20 cellular contexts compared by ENCODE assay signal in the genomic region with DNA sequence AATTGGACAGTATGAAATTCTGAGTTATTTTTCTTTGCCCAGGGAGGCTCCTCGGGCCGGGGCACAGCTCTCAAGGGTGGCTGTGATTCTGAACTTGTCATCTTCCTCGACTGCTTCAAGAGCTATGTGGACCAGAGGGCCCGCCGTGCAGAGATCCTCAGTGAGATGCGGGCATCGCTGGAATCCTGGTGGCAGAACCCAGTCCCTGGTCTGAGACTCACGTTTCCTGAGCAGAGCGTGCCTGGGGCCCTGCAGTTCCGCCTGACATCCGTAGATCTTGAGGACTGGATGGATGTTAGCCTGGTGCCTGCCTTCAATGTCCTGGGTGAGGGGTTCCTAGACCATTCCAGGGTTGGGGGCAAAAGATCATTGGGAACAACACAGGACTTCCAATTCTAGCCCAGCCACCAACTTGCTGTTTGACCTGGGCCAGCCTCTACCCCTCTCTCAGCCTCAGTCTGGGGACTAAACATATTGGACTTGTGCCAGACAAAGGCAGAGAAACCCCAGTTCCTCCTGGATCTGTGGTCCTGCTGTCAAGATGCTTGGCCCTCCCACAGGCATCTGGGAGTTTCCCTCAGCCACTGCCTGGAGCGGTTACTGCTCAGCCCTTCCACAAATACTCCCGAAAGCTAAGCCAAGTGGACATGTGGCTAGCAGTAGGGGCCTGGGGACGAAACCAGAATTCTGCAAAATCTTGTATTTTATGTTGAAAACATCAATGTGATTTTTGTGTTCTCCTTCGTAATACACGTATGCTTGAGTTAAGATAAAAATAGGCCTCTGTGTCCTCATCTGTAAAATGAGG. TPM values are rescaled to one million over a fixed set of nuclear protein-coding genes. Genes with fewer than 3 reads are reported as not detected.
"Had no signal": no experiment of that assay in that cellular context is flagged by ENCODE, and none has a peak within 500 bp of the region (broad histone marks: within the 10 kb centered on the region; RNA-seq: fewer than 3 reads in every experiment).

No MANE protein-coding gene starts in this region.

- ATAC-seq: activated naive CD8-positive, alpha-beta T cell treated with anti-CD3 and anti-CD28 coated beads, Interleukin-2, amount 50 U/mL, for 24 hours; activated T-cell treated with anti-CD3 and anti-CD28 coated beads, Interleukin-2, amount 50 U/mL, for 4 hours; heart right ventricle; left cardiac atrium; natural killer cell treated with Interleukin-12 subunit alpha and Interleukin-12 subunit beta and Interleukin-15 and Interleukin-18, amount 100 ng/mL, for 72 hours; right lobe of liver; stimulated activated naive CD8-positive, alpha-beta T cell treated with anti-CD3 and anti-CD28 coated beads, Interleukin-15, amount 100 ng/mL, for 72 hours; T-cell had no signal

- H3K4me3 Mint-ChIP-seq: activated naive CD4-positive, alpha-beta T cell treated with anti-CD3 and anti-CD28 coated beads for 36 hours; activated naive CD8-positive, alpha-beta T cell treated with anti-CD3 and anti-CD28 coated beads, Interleukin-2, amount 50 U/mL, for 24 hours; activated T-cell treated with anti-CD3 and anti-CD28 coated beads, Interleukin-2, amount 50 U/mL, for 4 hours; natural killer cell treated with Interleukin-12 subunit alpha and Interleukin-12 subunit beta and Interleukin-15 and Interleukin-18, amount 100 ng/mL, for 72 hours; stimulated activated naive CD8-positive, alpha-beta T cell treated with anti-CD3 and anti-CD28 coated beads, Interleukin-15, amount 100 ng/mL, for 72 hours; T-cell had no signal

- H3K4me3 ChIP-seq: heart right ventricle, right lobe of liver, skin epidermis, tibial artery had no signal

- H3K27ac ChIP-seq: heart right ventricle, right lobe of liver, skin epidermis, tibial artery had no signal

- H3K27me3 Mint-ChIP-seq: activated naive CD8-positive, alpha-beta T cell treated with anti-CD3 and anti-CD28 coated beads, Interleukin-2, amount 50 U/mL, for 24 hours; natural killer cell treated with Interleukin-12 subunit alpha and Interleukin-12 subunit beta and Interleukin-15 and Interleukin-18, amount 100 ng/mL, for 72 hours; stimulated activated naive CD8-positive, alpha-beta T cell treated with anti-CD3 and anti-CD28 coated beads, Interleukin-15, amount 100 ng/mL, for 72 hours; T-cell had no signal

- H3K27ac Mint-ChIP-seq: activated naive CD4-positive, alpha-beta T cell treated with anti-CD3 and anti-CD28 coated beads for 36 hours; activated naive CD8-positive, alpha-beta T cell treated with anti-CD3 and anti-CD28 coated beads, Interleukin-2, amount 50 U/mL, for 24 hours; natural killer cell treated with Interleukin-12 subunit alpha and Interleukin-12 subunit beta and Interleukin-15 and Interleukin-18, amount 100 ng/mL, for 72 hours; stimulated activated naive CD8-positive, alpha-beta T cell treated with anti-CD3 and anti-CD28 coated beads, Interleukin-15, amount 100 ng/mL, for 72 hours; T-cell had no signal

- H3K27me3 ChIP-seq: right lobe of liver, tibial artery had no signal

- FAIRE-seq: endometrium had no signal

- DNase-seq: activated CD4-positive, alpha-beta T cell treated with anti-CD3 and anti-CD28 coated beads for 1 hour; activated CD8-positive, alpha-beta memory T cell treated with anti-CD3 and anti-CD28 coated beads, Interleukin-2, amount 50 U/mL, for 48 hours; activated effector memory CD4-positive, alpha-beta T cell treated with Interleukin-2 at 50 U/mL for 16 hours; activated naive CD4-positive, alpha-beta T cell treated with anti-CD3 and anti-CD28 coated beads for 36 hours; activated naive CD8-positive, alpha-beta T cell treated with anti-CD3 and anti-CD28 coated beads, Interleukin-2, amount 50 U/mL, for 24 hours; activated T-cell treated with anti-CD3 and anti-CD28 coated beads, Interleukin-2, amount 50 U/mL, for 4 hours; heart right ventricle; islet precursor cell; left cardiac atrium; midbrain; right lobe of liver; stimulated activated CD4-positive, alpha-beta T cell treated with anti-CD3 and anti-CD28 coated beads, Interleukin-1b, Interleukin-23, amount 100 ng/mL, for 48 hours; stimulated activated naive CD8-positive, alpha-beta T cell treated with anti-CD3 and anti-CD28 coated beads, Interleukin-15, amount 100 ng/mL, for 72 hours; T-cell; T-helper 9 cell; tibial artery had no signal

- H3K9me3 ChIP-seq: heart right ventricle, right lobe of liver, tibial artery had no signal

- H3K36me3 ChIP-seq: right lobe of liver had no signal

- H3K9me3 Mint-ChIP-seq: activated naive CD4-positive, alpha-beta T cell treated with anti-CD3 and anti-CD28 coated beads for 36 hours; activated naive CD8-positive, alpha-beta T cell treated with anti-CD3 and anti-CD28 coated beads, Interleukin-2, amount 50 U/mL, for 24 hours; activated T-cell treated with anti-CD3 and anti-CD28 coated beads, Interleukin-2, amount 50 U/mL, for 4 hours; natural killer cell treated with Interleukin-12 subunit alpha and Interleukin-12 subunit beta and Interleukin-15 and Interleukin-18, amount 100 ng/mL, for 72 hours; stimulated activated naive CD8-positive, alpha-beta T cell treated with anti-CD3 and anti-CD28 coated beads, Interleukin-15, amount 100 ng/mL, for 72 hours; T-cell had no signal

RNA-seq across cellular contexts. Expression of gene OAS1, which starts 35.0 kb away (rescaled TPM):
- total RNA-seq: chondrocyte had no signal
